Comparison of ENCODE assay signal across 2 cellular contexts in genomic region chr1:151364996-151365395, GRCh38.
TF ChIP-seq lines count a peak whose summit lies in the region.

No MANE protein-coding gene starts in this region.

TF ChIP-seq in HCT116, 20 proteins besides CTCF, POLR2A, EP300 and RAD21 (continued from another document):
- TF ChIP-seq ELF1 (IDR thresholded peaks at IDR 0.05; ENCODE audit: borderline replicate concordance, low read depth): no peak
- TF ChIP-seq EGR1 (IDR thresholded peaks at IDR 0.05; ENCODE audit: low read depth): no peak
- no peak for TF ChIP-seq CBX3 (IDR thresholded peaks at IDR 0.05; ENCODE audit: low read depth)
- no peak for TF ChIP-seq SIN3A (IDR thresholded peaks at IDR 0.05; ENCODE audit: low read depth)
- TF ChIP-seq FOSL1 (IDR thresholded peaks at IDR 0.05; ENCODE audit: low read depth): no peak
- no peak for TF ChIP-seq YY1 (IDR thresholded peaks at IDR 0.05; ENCODE audit: extremely low read depth, insufficient replicate concordance, low read depth, low read length)
- TF ChIP-seq REST (IDR thresholded peaks at IDR 0.05; ENCODE audit: low read depth): no peak
- no peak for TF ChIP-seq POLR2AphosphoS5 (IDR thresholded peaks at IDR 0.05; ENCODE audit: low read depth, low read length)
- TF ChIP-seq JUND (IDR thresholded peaks at IDR 0.05): no peak
- TF ChIP-seq SP1 (IDR thresholded peaks at IDR 0.05; ENCODE audit: low read depth): no peak
- no peak for TF ChIP-seq ZBTB33 (IDR thresholded peaks at IDR 0.05; ENCODE audit: extremely low read depth, insufficient replicate concordance, low read length)
- no peak for TF ChIP-seq ZNF274 (IDR thresholded peaks at IDR 0.05; ENCODE audit: low read depth, low read length)
- no peak for TF ChIP-seq CEBPB (IDR thresholded peaks at IDR 0.05; ENCODE audit: low read depth)
- no peak for TF ChIP-seq TCF7L2 (IDR thresholded peaks at IDR 0.05; ENCODE audit: borderline replicate concordance, extremely low read depth, insufficient read depth, insufficient read length)
- no peak for TF ChIP-seq ZFX (IDR thresholded peaks at IDR 0.05)

TF ChIP-seq in WTC11, 78 proteins besides CTCF, POLR2A, EP300 and RAD21 (continued from another document):
- no peak for TF ChIP-seq AFF4 (CRISPR knock-in tag; IDR thresholded peaks at IDR 0.05; ENCODE audit: borderline replicate concordance)
- TF ChIP-seq FOXK1 (CRISPR knock-in tag; IDR thresholded peaks at IDR 0.05): no peak
- TF ChIP-seq TP53 (CRISPR knock-in tag; IDR thresholded peaks at IDR 0.05): no peak
- TF ChIP-seq STAT6 (CRISPR knock-in tag; conservative IDR thresholded peaks at IDR 0.05; ENCODE audit: low read depth): no peak
- no peak for TF ChIP-seq MXD4 (CRISPR knock-in tag; IDR thresholded peaks at IDR 0.05; ENCODE audit: borderline replicate concordance)
